Comparison of ENCODE assay signal across 1 cellular context in the genomic region with DNA sequence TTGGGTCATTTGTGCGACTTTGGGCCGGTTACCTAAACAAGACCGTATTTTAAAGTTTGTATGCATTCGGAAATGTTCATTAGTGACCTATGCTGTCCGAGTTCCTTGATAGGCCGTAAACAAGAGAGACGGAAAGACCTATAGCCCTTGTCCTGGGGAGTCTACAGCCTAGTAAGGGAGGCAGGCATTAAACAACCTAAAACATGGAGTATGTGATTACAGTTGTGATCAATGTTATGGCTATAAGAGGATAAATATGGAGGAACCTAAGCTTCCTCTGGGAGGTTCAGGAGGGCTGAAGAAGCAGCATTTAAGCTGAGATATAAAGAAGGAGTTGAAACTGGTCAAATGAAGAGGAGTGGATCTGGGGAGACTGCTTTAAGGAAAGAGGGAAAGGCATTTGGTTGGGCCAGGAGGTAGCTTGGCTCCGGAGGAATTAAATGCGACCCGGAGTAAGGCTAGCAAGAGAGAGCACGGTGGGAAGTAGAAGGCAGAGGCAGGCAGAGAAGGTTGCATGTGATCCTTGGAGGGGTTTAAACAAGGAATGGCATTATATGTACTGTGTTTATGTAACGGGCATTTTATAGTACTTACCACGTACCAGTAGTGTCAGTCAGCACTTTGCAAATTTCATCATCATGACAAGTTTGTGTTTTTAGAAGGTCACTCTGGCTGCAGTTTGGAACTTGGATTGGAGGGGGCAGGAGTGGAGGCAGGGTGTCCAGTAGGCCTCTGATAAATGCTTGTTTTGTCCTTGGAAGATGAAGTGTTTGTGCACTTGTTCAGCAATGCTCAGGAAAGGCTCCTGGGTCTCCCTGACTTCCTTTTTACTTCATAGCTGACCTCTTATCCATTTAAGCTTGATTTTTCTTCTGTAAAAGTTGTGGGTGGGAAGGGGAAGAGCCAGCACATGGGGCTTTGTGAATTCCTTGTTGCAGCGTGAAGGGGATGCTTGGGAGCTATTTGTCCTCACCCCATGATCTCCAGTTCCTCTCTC.
TF ChIP-seq lines count a peak whose summit lies in the region.

No MANE protein-coding gene starts in this region.

TF ChIP-seq in H1, 55 proteins besides CTCF, POLR2A, EP300 and RAD21:
- no peak for TF ChIP-seq CBX8 (IDR thresholded peaks at IDR 0.05; ENCODE audit: borderline replicate concordance, low read depth, low read length)
- 0 out of 2 replicates have a peak, but pooled peaks have one; percentile 5 for TF ChIP-seq ATF2 (IDR thresholded peaks at IDR 0.05; ENCODE audit: low read length)
